In genomic region chr6:43378631-43379030, GRCh38 we compare ENCODE assay signal across 28 cellular contexts. TPM values are rescaled to one million over a fixed set of nuclear protein-coding genes. Genes with fewer than 3 reads are reported as not detected.
A peak's percentile ranks its signal among the peaks of the same experiment; 100 is the strongest.
DNase-seq lines count a peak whose midpoint lies in the region; ATAC-seq, FAIRE-seq and TF ChIP-seq lines count a peak whose summit lies in the region.
"Had no signal": no experiment of that assay in that cellular context is flagged by ENCODE, and none has a peak within 500 bp of the region (broad histone marks: within the 10 kb centered on the region; RNA-seq: fewer than 3 reads in every experiment).

No MANE protein-coding gene starts in this region.

- BruUV-seq in GM12878 (replicated peaks; lab: Mats Ljungman, UMichigan), result no TSS peak

- RAD21 ChIA-PET in GM12878 (lab: Charles Lee; ENCODE audit: unreplicated experiment), result interaction anchor here (1.2 to 11.3 kb wide), 6 partner anchors 11 to 251 kb away, joined by 4 to 311 read pairs (median 10); partner anchors contain the start of genes CRIP3, GTPBP2 and ZNF318

- H3K9me3 ChIP-seq in HEK293 (ENCODE audit: control insufficient read depth, insufficient read depth, low read depth, low read length), result no peaks in the 10 kb centered on the region
- no peaks in the 10 kb centered on the region; the same call in 2 of the 3 replicates for H3K9me3 ChIP-seq in GM12878 (replicated peaks; ENCODE audit: control insufficient read depth, insufficient read depth, low read length)
- no peaks in the 10 kb centered on the region for H3K9me3 ChIP-seq in gastrocnemius medialis
- H3K9me3 ChIP-seq: BLaER1 treated with 17β-estradiol and CSF1 and Interleukin-3, amounts not matched to agents 10 nM and 100 nM; body of pancreas; pancreas; testis had no signal

- no peaks in the 10 kb centered on the region for H4K20me1 ChIP-seq in GM12878 (ENCODE audit: control insufficient read depth, insufficient read depth)
- H4K20me1 ChIP-seq: BLaER1 treated with 17β-estradiol and CSF1 and Interleukin-3, amounts not matched to agents 10 nM and 100 nM had no signal

- H3K9ac ChIP-seq in GM12878 (ENCODE audit: control insufficient read depth, insufficient read depth, low read length), result no peak overlapping the region; the same call in 1 of the 2 replicates
- H3K9ac ChIP-seq: BLaER1 treated with 17β-estradiol and CSF1 and Interleukin-3, amounts not matched to agents 10 nM and 100 nM; neural progenitor cell had no signal

- TF ChIP-seq POLR2A in GM12878 (IDR thresholded peaks at IDR 0.05; ENCODE audit: low read depth, low read length) (no peak), gastrocnemius medialis (IDR thresholded peaks at IDR 0.05) (no peak)

- 93% methylated on average over 3 of the region's 3 CpGs for WGBS in GM12878 (ENCODE audit: insufficient coverage, insufficient replicate concordance, low lambda C conversion rate, missing lambda C conversion rate)

- SMC1A ChIA-PET in GM12878 (lab: Charles Lee; ENCODE audit: uncharacterized antibody, unreplicated experiment), result interaction anchor here (1.0 to 27.6 kb wide), 12 partner anchors 8 to 122 kb away, joined by 3 to 616 read pairs (median 4); partner anchors contain the start of gene ZNF318

- H3K27ac ChIP-seq in HEK293 (ENCODE audit: extremely low read depth, low read depth, low read length) (no peak overlapping the region), GM12878 (ENCODE audit: control insufficient read depth, insufficient read depth) (peak overlapping the region; percentile 60), gastrocnemius medialis (no peak overlapping the region)
- H3K27ac ChIP-seq: BLaER1 treated with 17β-estradiol and CSF1 and Interleukin-3, amounts not matched to agents 10 nM and 100 nM; neural progenitor cell; testis had no signal

- H3K79me2 ChIP-seq in GM12878 (ENCODE audit: control insufficient read depth, insufficient read depth, low read length), result peaks cover 4% of the 10 kb centered on the region

- no peak overlapping the region for H2AFZ ChIP-seq in GM12878 (ENCODE audit: control insufficient read depth, low read depth, low read length)
- H2AFZ ChIP-seq: neural progenitor cell had no signal

- no peak overlapping the region for H3K4me2 ChIP-seq in GM12878 (ENCODE audit: control insufficient read depth, insufficient read depth)
- H3K4me2 ChIP-seq: neural progenitor cell had no signal

- TF ChIP-seq EP300 in GM12878 (IDR thresholded peaks at IDR 0.05; ENCODE audit: borderline replicate concordance in 1 of 2, control insufficient read depth in 1 of 2, low read depth in 2 of 2, low read length in 2 of 2), result no peak

- TF ChIP-seq CTCF in HEK293 (tag by site-specific recombination; IDR thresholded peaks at IDR 0.05) (0 out of 2 replicates have a peak, but pooled peaks have one; percentile 15), GM12878 (IDR thresholded peaks at IDR 0.05 in 2 of 3, conservative IDR thresholded peaks at IDR 0.05 in 1 of 3; ENCODE audit: control insufficient read depth in 2 of 3, extremely low read depth in 1 of 3, insufficient read depth in 1 of 3, low read depth in 3 of 3, low read length in 3 of 3) (no peak), gastrocnemius medialis (IDR thresholded peaks at IDR 0.05 in 4 of 5, conservative IDR thresholded peaks at IDR 0.05 in 1 of 5) (no peak)

- H3K36me3 ChIP-seq in HEK293 (ENCODE audit: control insufficient read depth in 2 of 2, insufficient read depth in 1 of 2, low read length in 2 of 2), result no peaks in the 10 kb centered on the region
- H3K36me3 ChIP-seq in GM12878 (ENCODE audit: control insufficient read depth in 2 of 2, insufficient read depth in 2 of 2, low read length in 1 of 2), result no peaks in the 10 kb centered on the region
- H3K36me3 ChIP-seq in gastrocnemius medialis, result no peaks in the 10 kb centered on the region
- H3K36me3 ChIP-seq: BLaER1 treated with 17β-estradiol and CSF1 and Interleukin-3, amounts not matched to agents 10 nM and 100 nM; neural progenitor cell; pancreas had no signal

- H3K4me3 ChIP-seq in HEK293 (ENCODE audit: low read depth, low read length), result no peak overlapping the region
- H3K4me3 ChIP-seq in GM12878, result no peak overlapping the region
- no peak overlapping the region for H3K4me3 ChIP-seq in gastrocnemius medialis
- H3K4me3 ChIP-seq: BLaER1 treated with 17β-estradiol and CSF1 and Interleukin-3, amounts not matched to agents 10 nM and 100 nM; body of pancreas; neural progenitor cell; pancreas; testis had no signal

- DNase-seq in NCI-H82 (lab: John Stamatoyannopoulos, UW) (peak; percentile 59), NCI-H82 treated with DMSO at 0.1 percent for 48 hours (lab: John Stamatoyannopoulos, UW; ENCODE audit: unreplicated experiment) (no peak), GM12878 (ENCODE audit: low read depth, low spot score) (no peak), gastrocnemius medialis (no peak), NCI-H1436 treated with DMSO at 0.1 percent for 48 hours (lab: John Stamatoyannopoulos, UW) (no peak), AG08395 (ENCODE audit: low spot score) (no peak)
- DNase-seq: activated CD4-positive, alpha-beta memory T cell treated with anti-CD3 and anti-CD28 coated beads for 36 hours; activated CD4-positive, alpha-beta T cell treated with anti-CD3 and anti-CD28 coated beads for 1 hour; activated naive CD4-positive, alpha-beta T cell treated with anti-CD3 and anti-CD28 coated beads, Interleukin-2, amount 10 ng/mL, durations not matched to agents 7 days and 5 days; body of pancreas; Calu3; effector memory CD8-positive, alpha-beta T cell; head of caudate nucleus; Kasumi-1; NCI-H2081 treated with DMSO at 0.1 percent for 48 hours; NCI-H446; pancreas; Right ventricle myocardium superior; small intestine; stimulated activated naive CD8-positive, alpha-beta T cell treated with anti-CD3 and anti-CD28 coated beads, Interleukin-15, Interleukin-2, amounts not matched to agents 100 U/mL and 50 U/mL, for 24 hours; T-helper 2 cell; testis had no signal

- in situ Hi-C loops in GM12878 (cut with MboI) (no loop called here), gastrocnemius medialis (cut with MboI; ENCODE audit: low sequenced_read_pairs in 4 of 4) (no loop called here)

- ATAC-seq in GM12878 (no peak), gastrocnemius medialis (no peak)
- ATAC-seq: effector memory CD8-positive, alpha-beta T cell; SK-N-SH treated with all-trans-retinoic acid at 6 μM for 48 hours; stimulated activated naive CD8-positive, alpha-beta T cell treated with anti-CD3 and anti-CD28 coated beads, Interleukin-15, Interleukin-2, amounts not matched to agents 100 U/mL and 50 U/mL, for 24 hours had no signal

- no peak for FAIRE-seq in GM12878 (lab: Jason Lieb, UNC)
- FAIRE-seq: H54, islet of Langerhans, pancreas, small intestine had no signal

- CTCF ChIA-PET in HEK293 (lab: Yijun Ruan, JAX) (interaction anchor here (1.5 kb wide), 1 partner anchor 129 kb away, joined by 3 read pairs; no protein-coding TSS in a partner anchor), GM12878 (lab: Yijun Ruan, JAX) (interaction anchor here (0.8 to 8.3 kb wide), 6 partner anchors 9 to 108 kb away, joined by 3 to 68 read pairs (median 6); partner anchors contain the start of gene ZNF318)

- no peaks in the 10 kb centered on the region for H3K27me3 ChIP-seq in GM12878 (replicated peaks in 1 of 2; ENCODE audit: control insufficient read depth in 2 of 2, insufficient read depth in 2 of 2, low read length in 1 of 2)
- H3K27me3 ChIP-seq in gastrocnemius medialis, result no peaks in the 10 kb centered on the region
- H3K27me3 ChIP-seq: body of pancreas, pancreas, testis had no signal

- H3K4me1 ChIP-seq in HEK293 (ENCODE audit: control insufficient read depth, insufficient read depth, low read length) (no peaks in the 10 kb centered on the region), GM12878 (ENCODE audit: control insufficient read depth, insufficient read depth, low read length) (peaks cover 86% of the 10 kb centered on the region), gastrocnemius medialis (no peaks in the 10 kb centered on the region)
- H3K4me1 ChIP-seq: neural progenitor cell, testis had no signal

- intact Hi-C loops in GM12878 (cut with micrococcal nuclease; ENCODE audit: unreplicated experiment) (no loop called here), gastrocnemius medialis (cut with DNase I; ENCODE audit: low total_unique reads) (no loop called here)

- no peak for TF ChIP-seq RAD21 in GM12878 (IDR thresholded peaks at IDR 0.05; ENCODE audit: insufficient read depth, low read depth, low read length)

- POLR2A ChIA-PET in HEK293 (lab: Yijun Ruan, JAX), result interaction anchor here (0.6 to 1.3 kb wide), 4 partner anchors 9 to 98 kb away, joined by 3 to 4 read pairs (median 4); partner anchors contain the start of genes ABCC10 and ZNF318
- POLR2A ChIA-PET in GM12878 (lab: Charles Lee), result interaction anchor here (0.5 to 10.4 kb wide), 7 partner anchors 8 to 79 kb away, joined by 3 to 218 read pairs (median 5); partner anchors contain the start of gene ZNF318

RNA-seq across cellular contexts. Expression of gene ZNF318, which starts 9.2 kb away (rescaled TPM):
- 123 and 126 TPM in 2 replicates for total RNA-seq in GM12878 (2013; cell fraction: nucleolus; rRNA removed)
- total RNA-seq in GM12878 (2014; rRNA removed) (15.1 and 16.1 TPM in 2 replicates), GM12878 (2014; rRNA removed; fragmentation: Illumina TruSeq; extraction: Trizol) (12.3 and 13.0 TPM in 2 replicates), GM12878 (2021) (27.9 and 29.3 TPM in 2 replicates), gastrocnemius medialis (10 to 100 TPM in 3 of 4 donors, 1 to 10 TPM in 1; 9.9 to 13.8 (median 12.4) TPM)
- 41.6 TPM for polyA plus RNA-seq in GM12878 (2011; ENCODE audit: low read depth)
- polyA plus RNA-seq in GM12878 (2011; rRNA removed) (79.8 and 83.9 TPM in 2 replicates), GM12878 (2014; fragmentation: Illumina TruSeq; extraction: Trizol) (23.8 and 28.7 TPM in 2 replicates), GM12878 (2014; fragmentation: Nextera tagmentation; extraction: Ambion mirVana) (1 to 10 TPM; 4.8 to 6.3 TPM), GM12878 (2014; rRNA removed) (16.1 and 16.6 TPM in 2 replicates), GM12878 (2016; fragmentation: Nextera tagmentation; extraction: Ambion mirVana) (10 to 100 TPM in 1 of 2 experiments, 1 to 10 TPM in 1; 3.4 to 11.1 TPM)
- 63.6 and 73.5 TPM in 2 replicates for polyA plus RNA-seq in GM12878 (2011; cell fraction: cytosol; rRNA removed)
- 134 and 192 TPM in 2 replicates for polyA plus RNA-seq in GM12878 (2011; cell fraction: nucleus; rRNA removed)
- polyA plus RNA-seq in GM12878 (2012), result 45.1 and 74.2 TPM in 2 replicates
- polyA minus RNA-seq in GM12878 (2011; rRNA and poly(A)+ RNA removed), result 153 and 156 TPM in 2 replicates
- 48.2 and 52.8 TPM in 2 replicates for polyA minus RNA-seq in GM12878 (2011; cell fraction: cytosol; rRNA and poly(A)+ RNA removed)
- 82.8 and 88.9 TPM in 2 replicates for polyA minus RNA-seq in GM12878 (2011; cell fraction: nucleus; rRNA and poly(A)+ RNA removed)

RNA-seq across cellular contexts. Expression of gene ABCC10, which starts 48.7 kb away (rescaled TPM):
- total RNA-seq in GM12878 (2013; cell fraction: nucleolus; rRNA removed), result 65.9 and 66.1 TPM in 2 replicates
- total RNA-seq in GM12878 (2014; rRNA removed) (6.9 and 7.7 TPM in 2 replicates), GM12878 (2014; rRNA removed; fragmentation: Illumina TruSeq; extraction: Trizol) (5.1 and 5.9 TPM in 2 replicates), GM12878 (2021) (13.2 and 18.2 TPM in 2 replicates), gastrocnemius medialis (10 to 100 TPM in 1 of 4 donors, 1 to 10 TPM in 3; 5.3 to 11.8 (median 8.6) TPM)
- polyA plus RNA-seq in GM12878 (2011; ENCODE audit: low read depth), result 7.2 TPM
- polyA plus RNA-seq in GM12878 (2011; rRNA removed) (4.2 and 5.6 TPM in 2 replicates), GM12878 (2014; fragmentation: Illumina TruSeq; extraction: Trizol) (5.4 and 9.5 TPM in 2 replicates), GM12878 (2014; fragmentation: Nextera tagmentation; extraction: Ambion mirVana) (under 1 TPM; 0.80 to 0.82 TPM), GM12878 (2014; rRNA removed) (9.5 and 10.9 TPM in 2 replicates), GM12878 (2016; fragmentation: Nextera tagmentation; extraction: Ambion mirVana) (1 to 10 TPM; 8.6 to 9.5 TPM)
- polyA plus RNA-seq in GM12878 (2011; cell fraction: cytosol; rRNA removed), result 5.3 and 7.4 TPM in 2 replicates
- polyA plus RNA-seq in GM12878 (2011; cell fraction: nucleus; rRNA removed), result 40.9 and 51.1 TPM in 2 replicates
- 10.0 and 12.5 TPM in 2 replicates for polyA plus RNA-seq in GM12878 (2012)
- 13.5 and 14.2 TPM in 2 replicates for polyA minus RNA-seq in GM12878 (2011; rRNA and poly(A)+ RNA removed)
- polyA minus RNA-seq in GM12878 (2011; cell fraction: cytosol; rRNA and poly(A)+ RNA removed), result 3.2 and 6.4 TPM in 2 replicates
- polyA minus RNA-seq in GM12878 (2011; cell fraction: nucleus; rRNA and poly(A)+ RNA removed), result 16.1 and 41.6 TPM in 2 replicates
